Comparison of ENCODE assay signal across 1 cellular context in genomic region chr20:53570446-53571276, GRCh38.
TF ChIP-seq lines count a peak whose summit lies in the region.

No MANE protein-coding gene starts in this region.

TF ChIP-seq in SK-N-SH, 30 proteins besides CTCF, POLR2A, EP300 and RAD21:
- TF ChIP-seq PBX3 (IDR thresholded peaks at IDR 0.05) (no peak), YY1 (IDR thresholded peaks at IDR 0.05; ENCODE audit: low read depth) (no peak), FOSL2 (IDR thresholded peaks at IDR 0.05; ENCODE audit: borderline replicate concordance, low read depth) (no peak), MXI1 (IDR thresholded peaks at IDR 0.05; ENCODE audit: low read depth, low read length) (no peak), NRF1 (IDR thresholded peaks at IDR 0.05; ENCODE audit: low read depth, low read length) (no peak), FOXM1 (IDR thresholded peaks at IDR 0.05; ENCODE audit: low read depth) (no peak), IRF3 (IDR thresholded peaks at IDR 0.05; ENCODE audit: low read depth, low read length) (no peak)
TF ChIP-seq in SK-N-SH: peak in this region for 0.
